Comparison of ENCODE assay signal across 30 cellular contexts in the genomic region with DNA sequence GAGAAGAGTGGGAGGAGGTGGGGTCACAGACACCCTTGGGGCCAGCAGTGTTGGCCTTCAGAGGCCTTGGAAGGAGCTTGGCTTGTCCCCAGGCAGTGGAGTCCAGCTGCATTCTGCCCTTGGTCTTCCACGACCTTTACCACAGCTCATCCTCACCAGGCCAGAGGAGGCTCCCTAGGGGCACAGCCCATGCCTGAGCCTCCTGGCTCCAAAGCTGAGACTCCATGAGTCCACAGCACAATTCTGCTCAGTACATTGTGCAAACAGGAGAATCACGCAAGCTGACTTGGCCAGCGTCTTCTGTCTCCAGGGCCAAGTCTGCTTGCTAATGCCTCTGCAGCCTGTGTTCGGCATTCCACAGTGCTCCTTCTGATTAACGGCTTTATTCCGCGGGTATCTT.
DNase-seq lines count a peak whose midpoint lies in the region; ATAC-seq and TF ChIP-seq lines count a peak whose summit lies in the region.
"Had no signal": no experiment of that assay in that cellular context is flagged by ENCODE, and none has a peak within 500 bp of the region (broad histone marks: within the 10 kb centered on the region; RNA-seq: fewer than 3 reads in every experiment).

No MANE protein-coding gene starts in this region.

- peaks cover 44% of the 10 kb centered on the region for H3K4me1 Mint-ChIP-seq in nephron
- H3K4me1 Mint-ChIP-seq in effector memory CD8-positive, alpha-beta T cell (ENCODE audit: low read depth in 2 of 2), result no peaks in the 10 kb centered on the region
- H3K4me1 Mint-ChIP-seq: stimulated activated naive B cell treated with anti-CD40 and anti-IgM and Interleukin-4, amounts not matched to agents 10 μg/mL and 1 μg/mL and 100 μg/mL, for 72 hours had no signal

- H3K36me3 ChIP-seq in adipocyte (ENCODE audit: control insufficient read depth, insufficient read depth, low read length, severe bottlenecking), result no peaks in the 10 kb centered on the region
- H3K36me3 ChIP-seq in testis (ENCODE audit: low read depth, missing control alignments), result no peaks in the 10 kb centered on the region
- H3K36me3 ChIP-seq: ascending aorta, transverse colon had no signal

- H3K4me1 ChIP-seq in adipocyte (ENCODE audit: control insufficient read depth, insufficient read depth, low read length), result peaks cover 16% of the 10 kb centered on the region
- peaks cover 9% of the 10 kb centered on the region for H3K4me1 ChIP-seq in testis

- intact Hi-C loops in left cardiac atrium (cut with DNase I), result no loop called here
- intact Hi-C loops in testis (cut with DNase I; ENCODE audit: low total_unique reads), result no loop called here

- H3K9me3 ChIP-seq in adipocyte (ENCODE audit: control insufficient read depth, low read length) (peaks cover 37% of the 10 kb centered on the region), testis (no peaks in the 10 kb centered on the region)

- TF ChIP-seq CTCF in nephron (IDR thresholded peaks at IDR 0.05; ENCODE audit: unreplicated experiment in 3 of 3), result no peak
- no peak for TF ChIP-seq CTCF in testis (IDR thresholded peaks at IDR 0.05)

- peak overlapping the region in 1 of 3 experiments; percentile 17 for H3K4me3 Mint-ChIP-seq in nephron
- no peak overlapping the region for H3K4me3 Mint-ChIP-seq in effector memory CD8-positive, alpha-beta T cell
- H3K4me3 Mint-ChIP-seq: natural killer cell treated with Interleukin-12 subunit alpha and Interleukin-12 subunit beta and Interleukin-15 and Interleukin-18, amount 100 ng/mL, for 72 hours; stimulated activated naive B cell treated with anti-CD40 and anti-IgM and Interleukin-4, amounts not matched to agents 10 μg/mL and 1 μg/mL and 100 μg/mL, for 72 hours had no signal

- H3K9ac ChIP-seq in adipocyte (ENCODE audit: low read length), result no peak overlapping the region

- no peak overlapping the region for H3K27ac ChIP-seq in testis
- H3K27ac ChIP-seq: C4-2B, dorsolateral prefrontal cortex, transverse colon had no signal

- H3K4me3 ChIP-seq in adipocyte (ENCODE audit: low read length) (peak overlapping the region; percentile 7), testis (no peak overlapping the region)
- H3K4me3 ChIP-seq: ascending aorta, dorsolateral prefrontal cortex, transverse colon had no signal

- WGBS in testis, 2 donors, result 36 to 41% methylated on average over 6 to 7 of the region's 7 CpGs

- peaks cover 30% of the 10 kb centered on the region for H3K9me3 Mint-ChIP-seq in nephron
- H3K9me3 Mint-ChIP-seq in effector memory CD8-positive, alpha-beta T cell, result peaks cover 0 to 21% of the 10 kb centered on the region in 2 donors

- ATAC-seq in left cardiac atrium (peak; percentile 94 to 96), GM21515 (IDR thresholded peaks at IDR 0.05; ENCODE audit: unreplicated experiment) (no peak)
- no peak for ATAC-seq in effector memory CD8-positive, alpha-beta T cell (replicated peaks)
- ATAC-seq: stimulated activated naive B cell treated with anti-CD40 and anti-IgM and Interleukin-4, amounts not matched to agents 10 μg/mL and 1 μg/mL and 100 μg/mL, for 72 hours had no signal

- H3K27me3 ChIP-seq in adipocyte (replicated peaks; ENCODE audit: control insufficient read depth, insufficient read depth, low read length) (peaks cover 5% of the 10 kb centered on the region), testis (no peaks in the 10 kb centered on the region)
- H3K27me3 ChIP-seq: ascending aorta, dorsolateral prefrontal cortex, transverse colon had no signal

- peaks cover 13% of the 10 kb centered on the region for H3K36me3 Mint-ChIP-seq in nephron (ENCODE audit: low read depth)
- H3K36me3 Mint-ChIP-seq in effector memory CD8-positive, alpha-beta T cell (ENCODE audit: insufficient read depth), result peaks cover 2% of the 10 kb centered on the region
- H3K36me3 Mint-ChIP-seq: stimulated activated naive B cell treated with anti-CD40 and anti-IgM and Interleukin-4, amounts not matched to agents 10 μg/mL and 1 μg/mL and 100 μg/mL, for 72 hours had no signal

- no peak for TF ChIP-seq POLR2A in testis (IDR thresholded peaks at IDR 0.05)

- H3K27ac Mint-ChIP-seq in nephron, result peak overlapping the region; percentile 1 to 33 (median 30)
- H3K27ac Mint-ChIP-seq in effector memory CD8-positive, alpha-beta T cell, result no peak overlapping the region
- H3K27ac Mint-ChIP-seq: natural killer cell treated with Interleukin-12 subunit alpha and Interleukin-12 subunit beta and Interleukin-15 and Interleukin-18, amount 100 ng/mL, for 72 hours; progenitor cell of endocrine pancreas; stimulated activated naive B cell treated with anti-CD40 and anti-IgM and Interleukin-4, amounts not matched to agents 10 μg/mL and 1 μg/mL and 100 μg/mL, for 72 hours had no signal

- no peaks in the 10 kb centered on the region for H3K27me3 Mint-ChIP-seq in nephron (ENCODE audit: low read depth)
- peaks cover 13 to 22% of the 10 kb centered on the region in 2 donors for H3K27me3 Mint-ChIP-seq in effector memory CD8-positive, alpha-beta T cell
- H3K27me3 Mint-ChIP-seq: progenitor cell of endocrine pancreas; stimulated activated naive B cell treated with anti-CD40 and anti-IgM and Interleukin-4, amounts not matched to agents 10 μg/mL and 1 μg/mL and 100 μg/mL, for 72 hours had no signal

- DNase-seq in adipocyte (ENCODE audit: low read depth), result no peak
- DNase-seq in left cardiac atrium, result peak; percentile 49
- peak; percentile 79 for DNase-seq in testis
- DNase-seq in effector memory CD8-positive, alpha-beta T cell, result no peak
- no peak for DNase-seq in NCI-H446 (lab: John Stamatoyannopoulos, UW)
- DNase-seq in activated gamma-delta T cell treated with Interleukin-2 at 50 U/mL for 16 hours, result no peak
- DNase-seq: ACHN; activated CD4-positive, alpha-beta T cell treated with anti-CD3 and anti-CD28 coated beads for 4 hours; activated naive CD4-positive, alpha-beta T cell treated with anti-CD3 and anti-CD28 coated beads, Interleukin-2, amount 50 U/mL, for 16 hours; activated T-cell treated with anti-CD3 and anti-CD28 coated beads, Interleukin-2, amount 50 U/mL, for 48 hours; dorsolateral prefrontal cortex; foreskin fibroblast; IMR-90; NCI-H1092 treated with DMSO at 0.1 percent for 48 hours; NCI-H2029; NCI-H226; NCI-H774; OCI-M1; SIG-M5; small intestine; stimulated activated CD4-positive, alpha-beta T cell treated with anti-CD3 and anti-CD28 coated beads, Interleukin-2, amount 100 ng/mL, for 24 hours; stimulated activated naive B cell treated with anti-CD40 and anti-IgM and Interleukin-4, amounts not matched to agents 10 μg/mL and 1 μg/mL and 100 μg/mL, for 72 hours; T-helper 1 cell; transverse colon had no signal

Comparison
In these comparisons a context has a peak if more than half of its experiments do, and no peak if none do; other contexts are left out.
1. DNase-seq: peak in left cardiac atrium (single experiment) and testis (single experiment); none in adipocyte (single experiment), effector memory CD8-positive, alpha-beta T cell (0 of 3), NCI-H446 (0 of 2) and activated gamma-delta T cell treated with Interleukin-2 at 50 U/mL for 16 hours (single experiment).
2. ATAC-seq: peak in left cardiac atrium (2 of 2); none in GM21515 (single experiment) and effector memory CD8-positive, alpha-beta T cell (single experiment).
3. H3K27ac Mint-ChIP-seq: peak in nephron (3 of 3); none in effector memory CD8-positive, alpha-beta T cell (0 of 2).